In the genomic region with DNA sequence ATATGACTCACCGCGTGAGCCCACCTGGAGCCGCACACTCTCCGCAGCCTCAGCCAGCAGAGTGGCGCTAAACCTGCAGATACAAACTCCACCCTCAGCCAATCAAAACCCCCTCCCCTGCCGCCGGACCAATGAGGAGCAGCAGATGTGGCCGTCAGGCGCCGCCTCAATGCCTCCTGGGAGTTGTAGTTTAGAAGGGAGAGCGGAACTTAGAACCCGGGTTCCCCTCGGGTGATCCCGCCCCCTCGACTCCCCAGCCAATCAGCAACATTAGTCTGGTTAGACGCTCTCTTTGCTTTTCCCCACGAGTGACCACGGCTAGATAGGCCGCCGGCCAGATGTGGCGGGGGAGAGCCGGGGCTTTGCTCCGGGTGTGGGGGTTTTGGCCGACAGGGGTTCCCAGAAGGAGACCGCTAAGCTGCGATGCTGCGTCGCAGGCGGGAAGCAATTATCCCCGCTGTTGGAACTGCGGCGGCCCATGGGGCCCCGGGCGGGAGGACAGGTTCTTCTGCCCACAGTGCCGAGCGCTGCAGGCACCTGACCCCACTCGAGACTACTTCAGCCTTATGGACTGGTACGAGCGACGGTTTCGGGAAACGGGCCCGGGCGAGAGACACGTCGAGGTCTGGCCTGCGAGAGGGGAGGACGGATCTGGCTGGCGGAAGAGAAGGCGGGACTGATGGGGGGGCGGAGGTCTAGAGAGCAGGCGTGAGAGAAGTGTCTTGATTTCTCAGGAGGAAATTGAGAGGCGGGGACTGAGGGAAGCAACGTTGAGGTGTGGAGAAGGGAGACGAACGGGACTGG, we compare ENCODE assay signal across 1 cellular context.
TF ChIP-seq lines count a peak whose summit lies in the region.

A gene (minus strand): TSS at position 63 of the 804 bp plus-strand sequence. CDS start 7,099 bp downstream, outside the sequence.
A gene with protein sequence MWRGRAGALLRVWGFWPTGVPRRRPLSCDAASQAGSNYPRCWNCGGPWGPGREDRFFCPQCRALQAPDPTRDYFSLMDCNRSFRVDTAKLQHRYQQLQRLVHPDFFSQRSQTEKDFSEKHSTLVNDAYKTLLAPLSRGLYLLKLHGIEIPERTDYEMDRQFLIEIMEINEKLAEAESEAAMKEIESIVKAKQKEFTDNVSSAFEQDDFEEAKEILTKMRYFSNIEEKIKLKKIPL (plus strand): TSS at position 282 of the 804 bp plus-strand sequence. CDS start 57 bp downstream, at position 339.

TF ChIP-seq in HepG2, 621 proteins besides CTCF, POLR2A, EP300 and RAD21 (continued from another document and continues in another):
- TF ChIP-seq, protein P1, sequence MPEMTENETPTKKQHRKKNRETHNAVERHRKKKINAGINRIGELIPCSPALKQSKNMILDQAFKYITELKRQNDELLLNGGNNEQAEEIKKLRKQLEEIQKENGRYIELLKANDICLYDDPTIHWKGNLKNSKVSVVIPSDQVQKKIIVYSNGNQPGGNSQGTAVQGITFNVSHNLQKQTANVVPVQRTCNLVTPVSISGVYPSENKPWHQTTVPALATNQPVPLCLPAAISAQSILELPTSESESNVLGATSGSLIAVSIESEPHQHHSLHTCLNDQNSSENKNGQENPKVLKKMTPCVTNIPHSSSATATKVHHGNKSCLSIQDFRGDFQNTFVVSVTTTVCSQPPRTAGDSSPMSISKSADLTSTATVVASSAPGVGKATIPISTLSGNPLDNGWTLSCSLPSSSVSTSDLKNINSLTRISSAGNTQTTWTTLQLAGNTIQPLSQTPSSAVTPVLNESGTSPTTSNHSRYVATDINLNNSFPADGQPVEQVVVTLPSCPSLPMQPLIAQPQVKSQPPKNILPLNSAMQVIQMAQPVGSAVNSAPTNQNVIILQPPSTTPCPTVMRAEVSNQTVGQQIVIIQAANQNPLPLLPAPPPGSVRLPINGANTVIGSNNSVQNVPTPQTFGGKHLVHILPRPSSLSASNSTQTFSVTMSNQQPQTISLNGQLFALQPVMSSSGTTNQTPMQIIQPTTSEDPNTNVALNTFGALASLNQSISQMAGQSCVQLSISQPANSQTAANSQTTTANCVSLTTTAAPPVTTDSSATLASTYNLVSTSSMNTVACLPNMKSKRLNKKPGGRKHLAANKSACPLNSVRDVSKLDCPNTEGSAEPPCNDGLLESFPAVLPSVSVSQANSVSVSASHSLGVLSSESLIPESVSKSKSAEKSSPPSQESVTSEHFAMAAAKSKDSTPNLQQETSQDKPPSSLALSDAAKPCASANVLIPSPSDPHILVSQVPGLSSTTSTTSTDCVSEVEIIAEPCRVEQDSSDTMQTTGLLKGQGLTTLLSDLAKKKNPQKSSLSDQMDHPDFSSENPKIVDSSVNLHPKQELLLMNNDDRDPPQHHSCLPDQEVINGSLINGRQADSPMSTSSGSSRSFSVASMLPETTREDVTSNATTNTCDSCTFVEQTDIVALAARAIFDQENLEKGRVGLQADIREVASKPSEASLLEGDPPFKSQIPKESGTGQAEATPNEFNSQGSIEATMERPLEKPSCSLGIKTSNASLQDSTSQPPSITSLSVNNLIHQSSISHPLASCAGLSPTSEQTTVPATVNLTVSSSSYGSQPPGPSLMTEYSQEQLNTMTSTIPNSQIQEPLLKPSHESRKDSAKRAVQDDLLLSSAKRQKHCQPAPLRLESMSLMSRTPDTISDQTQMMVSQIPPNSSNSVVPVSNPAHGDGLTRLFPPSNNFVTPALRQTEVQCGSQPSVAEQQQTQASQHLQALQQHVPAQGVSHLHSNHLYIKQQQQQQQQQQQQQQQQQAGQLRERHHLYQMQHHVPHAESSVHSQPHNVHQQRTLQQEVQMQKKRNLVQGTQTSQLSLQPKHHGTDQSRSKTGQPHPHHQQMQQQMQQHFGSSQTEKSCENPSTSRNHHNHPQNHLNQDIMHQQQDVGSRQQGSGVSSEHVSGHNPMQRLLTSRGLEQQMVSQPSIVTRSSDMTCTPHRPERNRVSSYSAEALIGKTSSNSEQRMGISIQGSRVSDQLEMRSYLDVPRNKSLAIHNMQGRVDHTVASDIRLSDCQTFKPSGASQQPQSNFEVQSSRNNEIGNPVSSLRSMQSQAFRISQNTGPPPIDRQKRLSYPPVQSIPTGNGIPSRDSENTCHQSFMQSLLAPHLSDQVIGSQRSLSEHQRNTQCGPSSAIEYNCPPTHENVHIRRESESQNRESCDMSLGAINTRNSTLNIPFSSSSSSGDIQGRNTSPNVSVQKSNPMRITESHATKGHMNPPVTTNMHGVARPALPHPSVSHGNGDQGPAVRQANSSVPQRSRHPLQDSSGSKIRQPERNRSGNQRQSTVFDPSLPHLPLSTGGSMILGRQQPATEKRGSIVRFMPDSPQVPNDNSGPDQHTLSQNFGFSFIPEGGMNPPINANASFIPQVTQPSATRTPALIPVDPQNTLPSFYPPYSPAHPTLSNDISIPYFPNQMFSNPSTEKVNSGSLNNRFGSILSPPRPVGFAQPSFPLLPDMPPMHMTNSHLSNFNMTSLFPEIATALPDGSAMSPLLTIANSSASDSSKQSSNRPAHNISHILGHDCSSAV (CRISPR knock-in tag; IDR thresholded peaks at IDR 0.05; ENCODE audit: borderline replicate concordance) = no peak
- TF ChIP-seq KDM4B (CRISPR knock-in tag; IDR thresholded peaks at IDR 0.05) (no peak), ISL2 (CRISPR knock-in tag; IDR thresholded peaks at IDR 0.05) (peak; percentile 32), AHR (CRISPR knock-in tag; IDR thresholded peaks at IDR 0.05) (no peak; the same call in 1 of the 2 replicates), RARA (CRISPR knock-in tag; IDR thresholded peaks at IDR 0.05) (peak; percentile 9; the same call in 1 of the 2 replicates), STAT5B (CRISPR knock-in tag; IDR thresholded peaks at IDR 0.05) (no peak), NR2C2 (CRISPR knock-in tag; IDR thresholded peaks at IDR 0.05; ENCODE audit: borderline replicate concordance) (peak; percentile 73), HDAC6 (IDR thresholded peaks at IDR 0.05; ENCODE audit: low read depth, low read length) (no peak), PHF20 (CRISPR knock-in tag; IDR thresholded peaks at IDR 0.05) (peak; percentile 50; the same call in 1 of the 2 replicates), PHB2 (IDR thresholded peaks at IDR 0.05; ENCODE audit: partially characterized antibody) (no peak), THAP11 (CRISPR knock-in tag; IDR thresholded peaks at IDR 0.05) (peak; percentile 99), MAFG (CRISPR knock-in tag; IDR thresholded peaks at IDR 0.05) (no peak), SP5 (CRISPR knock-in tag; IDR thresholded peaks at IDR 0.05; ENCODE audit: borderline replicate concordance, low read depth) (no peak; the same call in 1 of the 2 replicates), KDM5B (CRISPR knock-in tag; IDR thresholded peaks at IDR 0.05; ENCODE audit: borderline replicate concordance) (peak; percentile 91; the same call in 1 of the 2 replicates)
- TF ChIP-seq, protein P2, sequence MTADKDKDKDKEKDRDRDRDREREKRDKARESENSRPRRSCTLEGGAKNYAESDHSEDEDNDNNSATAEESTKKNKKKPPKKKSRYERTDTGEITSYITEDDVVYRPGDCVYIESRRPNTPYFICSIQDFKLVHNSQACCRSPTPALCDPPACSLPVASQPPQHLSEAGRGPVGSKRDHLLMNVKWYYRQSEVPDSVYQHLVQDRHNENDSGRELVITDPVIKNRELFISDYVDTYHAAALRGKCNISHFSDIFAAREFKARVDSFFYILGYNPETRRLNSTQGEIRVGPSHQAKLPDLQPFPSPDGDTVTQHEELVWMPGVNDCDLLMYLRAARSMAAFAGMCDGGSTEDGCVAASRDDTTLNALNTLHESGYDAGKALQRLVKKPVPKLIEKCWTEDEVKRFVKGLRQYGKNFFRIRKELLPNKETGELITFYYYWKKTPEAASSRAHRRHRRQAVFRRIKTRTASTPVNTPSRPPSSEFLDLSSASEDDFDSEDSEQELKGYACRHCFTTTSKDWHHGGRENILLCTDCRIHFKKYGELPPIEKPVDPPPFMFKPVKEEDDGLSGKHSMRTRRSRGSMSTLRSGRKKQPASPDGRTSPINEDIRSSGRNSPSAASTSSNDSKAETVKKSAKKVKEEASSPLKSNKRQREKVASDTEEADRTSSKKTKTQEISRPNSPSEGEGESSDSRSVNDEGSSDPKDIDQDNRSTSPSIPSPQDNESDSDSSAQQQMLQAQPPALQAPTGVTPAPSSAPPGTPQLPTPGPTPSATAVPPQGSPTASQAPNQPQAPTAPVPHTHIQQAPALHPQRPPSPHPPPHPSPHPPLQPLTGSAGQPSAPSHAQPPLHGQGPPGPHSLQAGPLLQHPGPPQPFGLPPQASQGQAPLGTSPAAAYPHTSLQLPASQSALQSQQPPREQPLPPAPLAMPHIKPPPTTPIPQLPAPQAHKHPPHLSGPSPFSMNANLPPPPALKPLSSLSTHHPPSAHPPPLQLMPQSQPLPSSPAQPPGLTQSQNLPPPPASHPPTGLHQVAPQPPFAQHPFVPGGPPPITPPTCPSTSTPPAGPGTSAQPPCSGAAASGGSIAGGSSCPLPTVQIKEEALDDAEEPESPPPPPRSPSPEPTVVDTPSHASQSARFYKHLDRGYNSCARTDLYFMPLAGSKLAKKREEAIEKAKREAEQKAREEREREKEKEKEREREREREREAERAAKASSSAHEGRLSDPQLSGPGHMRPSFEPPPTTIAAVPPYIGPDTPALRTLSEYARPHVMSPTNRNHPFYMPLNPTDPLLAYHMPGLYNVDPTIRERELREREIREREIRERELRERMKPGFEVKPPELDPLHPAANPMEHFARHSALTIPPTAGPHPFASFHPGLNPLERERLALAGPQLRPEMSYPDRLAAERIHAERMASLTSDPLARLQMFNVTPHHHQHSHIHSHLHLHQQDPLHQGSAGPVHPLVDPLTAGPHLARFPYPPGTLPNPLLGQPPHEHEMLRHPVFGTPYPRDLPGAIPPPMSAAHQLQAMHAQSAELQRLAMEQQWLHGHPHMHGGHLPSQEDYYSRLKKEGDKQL (CRISPR knock-in tag; IDR thresholded peaks at IDR 0.05; ENCODE audit: low read depth) = no peak
- TF ChIP-seq, protein P3, sequence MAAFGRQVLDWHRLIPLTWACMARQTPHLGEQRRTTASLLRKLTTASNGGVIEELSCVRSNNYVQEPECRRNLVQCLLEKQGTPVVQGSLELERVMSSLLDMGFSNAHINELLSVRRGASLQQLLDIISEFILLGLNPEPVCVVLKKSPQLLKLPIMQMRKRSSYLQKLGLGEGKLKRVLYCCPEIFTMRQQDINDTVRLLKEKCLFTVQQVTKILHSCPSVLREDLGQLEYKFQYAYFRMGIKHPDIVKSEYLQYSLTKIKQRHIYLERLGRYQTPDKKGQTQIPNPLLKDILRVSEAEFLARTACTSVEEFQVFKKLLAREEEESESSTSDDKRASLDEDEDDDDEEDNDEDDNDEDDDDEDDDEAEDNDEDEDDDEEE (CRISPR knock-in tag; IDR thresholded peaks at IDR 0.05) = no peak; the same call in 1 of the 2 replicates
- TF ChIP-seq, protein P4, sequence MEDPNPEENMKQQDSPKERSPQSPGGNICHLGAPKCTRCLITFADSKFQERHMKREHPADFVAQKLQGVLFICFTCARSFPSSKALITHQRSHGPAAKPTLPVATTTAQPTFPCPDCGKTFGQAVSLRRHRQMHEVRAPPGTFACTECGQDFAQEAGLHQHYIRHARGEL (CRISPR knock-in tag; IDR thresholded peaks at IDR 0.05) = 0 out of 2 replicates have a peak, but pooled peaks have one; percentile 64
- TF ChIP-seq, protein P5, sequence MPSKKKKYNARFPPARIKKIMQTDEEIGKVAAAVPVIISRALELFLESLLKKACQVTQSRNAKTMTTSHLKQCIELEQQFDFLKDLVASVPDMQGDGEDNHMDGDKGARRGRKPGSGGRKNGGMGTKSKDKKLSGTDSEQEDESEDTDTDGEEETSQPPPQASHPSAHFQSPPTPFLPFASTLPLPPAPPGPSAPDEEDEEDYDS (CRISPR knock-in tag; IDR thresholded peaks at IDR 0.05) = peak; percentile 79
- TF ChIP-seq, protein P6, sequence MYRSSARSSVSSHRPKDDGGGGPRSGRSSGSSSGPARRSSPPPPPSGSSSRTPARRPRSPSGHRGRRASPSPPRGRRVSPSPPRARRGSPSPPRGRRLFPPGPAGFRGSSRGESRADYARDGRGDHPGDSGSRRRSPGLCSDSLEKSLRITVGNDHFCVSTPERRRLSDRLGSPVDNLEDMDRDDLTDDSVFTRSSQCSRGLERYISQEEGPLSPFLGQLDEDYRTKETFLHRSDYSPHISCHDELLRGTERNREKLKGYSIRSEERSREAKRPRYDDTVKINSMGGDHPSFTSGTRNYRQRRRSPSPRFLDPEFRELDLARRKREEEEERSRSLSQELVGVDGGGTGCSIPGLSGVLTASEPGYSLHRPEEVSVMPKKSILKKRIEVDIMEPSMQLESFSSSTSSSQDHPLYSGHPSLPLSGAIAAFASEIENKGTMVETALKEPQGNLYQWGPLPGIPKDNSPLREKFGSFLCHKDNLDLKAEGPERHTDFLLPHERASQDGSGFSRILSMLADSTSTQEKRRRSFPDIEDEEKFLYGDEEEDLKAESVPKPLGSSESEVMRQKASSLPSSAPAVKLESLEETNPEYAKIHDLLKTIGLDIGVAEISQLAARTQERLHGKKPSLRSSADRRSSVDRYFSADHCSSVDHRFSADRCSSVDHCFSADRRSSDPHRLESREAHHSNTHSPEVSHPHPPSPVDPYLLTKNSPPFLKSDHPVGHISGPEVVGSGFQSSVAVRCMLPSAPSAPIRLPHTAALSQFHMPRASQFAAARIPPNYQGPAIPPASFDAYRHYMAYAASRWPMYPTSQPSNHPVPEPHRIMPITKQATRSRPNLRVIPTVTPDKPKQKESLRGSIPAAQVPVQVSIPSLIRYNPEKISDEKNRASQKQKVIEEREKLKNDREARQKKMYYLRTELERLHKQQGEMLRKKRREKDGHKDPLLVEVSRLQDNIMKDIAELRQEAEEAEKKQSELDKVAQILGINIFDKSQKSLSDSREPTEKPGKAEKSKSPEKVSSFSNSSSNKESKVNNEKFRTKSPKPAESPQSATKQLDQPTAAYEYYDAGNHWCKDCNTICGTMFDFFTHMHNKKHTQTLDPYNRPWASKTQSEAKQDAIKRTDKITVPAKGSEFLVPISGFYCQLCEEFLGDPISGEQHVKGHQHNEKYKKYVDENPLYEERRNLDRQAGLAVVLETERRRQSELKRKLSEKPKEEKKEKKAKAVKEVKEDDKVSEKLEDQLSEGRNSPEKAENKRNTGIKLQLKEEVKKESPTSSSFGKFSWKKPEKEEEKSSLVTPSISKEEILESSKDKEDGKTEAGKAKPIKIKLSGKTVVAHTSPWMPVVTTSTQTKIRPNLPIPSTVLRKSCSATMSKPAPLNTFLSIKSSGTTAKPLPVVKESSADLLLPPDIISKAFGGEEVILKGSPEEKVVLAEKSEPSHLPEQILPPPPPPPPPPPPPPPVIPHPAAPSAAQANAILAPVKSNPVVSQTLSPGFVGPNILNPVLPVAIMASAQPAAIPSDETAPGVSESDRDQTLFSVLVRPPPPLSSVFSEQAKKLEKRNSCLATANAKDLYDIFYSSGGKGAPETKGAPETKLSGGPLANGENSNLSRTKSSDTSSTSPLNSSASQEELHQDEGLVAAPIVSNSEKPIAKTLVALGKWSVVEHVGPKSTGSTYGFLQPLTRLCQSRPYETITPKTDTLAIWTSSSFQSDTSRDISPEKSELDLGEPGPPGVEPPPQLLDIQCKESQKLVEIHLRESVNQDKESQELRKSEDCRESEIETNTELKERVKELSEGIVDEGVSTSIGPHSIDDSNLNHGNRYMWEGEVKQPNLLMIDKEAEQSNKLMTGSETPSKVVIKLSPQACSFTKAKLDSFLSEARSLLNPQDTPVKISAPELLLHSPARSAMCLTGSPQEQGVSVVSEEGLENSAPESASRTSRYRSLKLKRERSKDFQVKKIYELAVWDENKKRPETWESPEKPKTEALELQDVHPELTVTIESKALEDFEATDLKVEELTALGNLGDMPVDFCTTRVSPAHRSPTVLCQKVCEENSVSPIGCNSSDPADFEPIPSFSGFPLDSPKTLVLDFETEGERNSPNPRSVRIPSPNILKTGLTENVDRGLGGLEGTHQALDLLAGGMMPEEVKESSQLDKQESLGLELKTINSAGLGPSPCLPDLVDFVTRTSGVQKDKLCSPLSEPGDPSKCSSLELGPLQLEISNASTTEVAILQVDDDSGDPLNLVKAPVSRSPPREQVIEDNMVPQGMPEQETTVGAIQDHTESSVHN (CRISPR knock-in tag; IDR thresholded peaks at IDR 0.05) = 0 out of 2 replicates have a peak, but pooled peaks have one; percentile 10
